Comparison of ENCODE assay signal across 13 cellular contexts in the genomic region with DNA sequence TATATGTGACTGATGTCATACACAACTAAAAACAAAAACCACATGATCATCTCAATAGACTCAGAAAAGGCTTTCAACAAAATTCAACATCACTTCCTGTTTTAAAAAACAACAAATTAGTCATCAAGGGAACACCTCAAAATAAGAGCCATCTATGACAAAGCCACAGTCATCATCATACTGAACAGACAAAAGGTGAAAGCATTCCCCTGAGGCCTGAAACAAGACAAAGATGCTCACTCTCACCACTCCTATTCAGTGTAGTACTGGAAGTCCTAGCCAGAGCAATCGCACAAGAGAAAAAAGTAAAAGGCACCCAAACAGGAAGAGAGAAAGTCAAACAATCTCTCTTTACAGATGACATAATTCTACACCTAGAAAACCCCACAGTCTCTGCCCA.
DNase-seq lines count a peak whose midpoint lies in the region; ATAC-seq, FAIRE-seq and TF ChIP-seq lines count a peak whose summit lies in the region.
"Had no signal": no experiment of that assay in that cellular context is flagged by ENCODE, and none has a peak within 500 bp of the region (broad histone marks: within the 10 kb centered on the region; RNA-seq: fewer than 3 reads in every experiment).

No MANE protein-coding gene starts in this region.

- no peak overlapping the region for H3K4me3 ChIP-seq in HAP-1
- no peak overlapping the region for H3K4me3 ChIP-seq in brain microvascular endothelial cell (ENCODE audit: low read depth, low read length)

- H3K4me1 ChIP-seq in HAP-1 = no peaks in the 10 kb centered on the region

- H3K36me3 ChIP-seq in HAP-1 (replicated peaks) (no peaks in the 10 kb centered on the region), brain microvascular endothelial cell (replicated peaks) (no peaks in the 10 kb centered on the region)

- TF ChIP-seq POLR2A in GM12891 (IDR thresholded peaks at IDR 0.05; ENCODE audit: low read depth, low read length) = no peak

- in situ Hi-C loops in HAP-1 (cut with MboI; ENCODE audit: low sequenced_read_pairs) (no loop called here), brain microvascular endothelial cell (cut with HindIII; ENCODE audit: low pct_ligation_motif_present, low sequenced_read_pairs) (no loop called here)

- H3K27me3 ChIP-seq in HAP-1 (ENCODE audit: low read depth) (no peaks in the 10 kb centered on the region), brain microvascular endothelial cell (replicated peaks) (no peaks in the 10 kb centered on the region)

- no peaks in the 10 kb centered on the region for H3K9me3 ChIP-seq in HAP-1

- intact Hi-C loops in posterior cingulate gyrus (cut with DNase I) = no loop called here

- no peak overlapping the region for H3K27ac ChIP-seq in brain microvascular endothelial cell

- ATAC-seq in GM21526 (IDR thresholded peaks at IDR 0.05; ENCODE audit: low FRiP score, unreplicated experiment) (peak; percentile 75), HG03045 (IDR thresholded peaks at IDR 0.05; ENCODE audit: unreplicated experiment) (peak; percentile 77), HG03175 (IDR thresholded peaks at IDR 0.05; ENCODE audit: unreplicated experiment) (no peak)
- ATAC-seq: naive thymus-derived CD4-positive, alpha-beta T cell had no signal

- FAIRE-seq in GM12891 (lab: Jason Lieb, UNC) = no peak
- FAIRE-seq: small intestine had no signal

- TF ChIP-seq CTCF in brain microvascular endothelial cell (IDR thresholded peaks at IDR 0.05; ENCODE audit: low read depth, low read length, missing control alignments) = no peak

- DNase-seq in GM12891 (ENCODE audit: insufficient read length, low spot score) (no peak), NCI-H69 (lab: John Stamatoyannopoulos, UW) (peak; percentile 10), HAP-1 (ENCODE audit: low spot score in 2 of 2) (no peak), brain microvascular endothelial cell (no peak), posterior cingulate gyrus (no peak)
- DNase-seq: activated naive CD4-positive, alpha-beta T cell treated with anti-CD3 and anti-CD28 coated beads, Interleukin-2, amount 10 ng/mL, durations not matched to agents 7 days and 5 days; naive thymus-derived CD4-positive, alpha-beta T cell; NCI-H1417 treated with DMSO at 0.1 percent for 48 hours; NK-92 treated with Interleukin-12 subunit alpha and Interleukin-12 subunit beta, amount 100 ng/mL, for 24 hours; small intestine had no signal

TF ChIP-seq in GM12891, 5 proteins besides CTCF, POLR2A, EP300 and RAD21:
- TF ChIP-seq PAX5 (IDR thresholded peaks at IDR 0.05; ENCODE audit: insufficient read depth, low read length, severe bottlenecking) (no peak), POU2F2 (IDR thresholded peaks at IDR 0.05; ENCODE audit: low read depth, low read length) (no peak), SPI1 (IDR thresholded peaks at IDR 0.05; ENCODE audit: low read depth, low read length) (peak; percentile 63; the same call in 1 of the 2 replicates)
